Comparison of ENCODE assay signal across 8 cellular contexts in genomic region chr9:108142504-108143201, GRCh38.
DNase-seq lines count a peak whose midpoint lies in the region; ATAC-seq and TF ChIP-seq lines count a peak whose summit lies in the region.

No MANE protein-coding gene starts in this region.

- in situ Hi-C loops in astrocyte of the spinal cord (cut with HindIII; ENCODE audit: low sequenced_read_pairs) = no loop called here

- DNase-seq in astrocyte of the spinal cord (ENCODE audit: low read depth, low spot score) (peak; percentile 90), left ventricle myocardium superior (peak; percentile 87), prostate gland (ENCODE audit: low spot score) (peak; percentile 95), HPDE6-E6E7 (ENCODE audit: extremely low spot score) (no peak)
- DNase-seq in effector CD4-positive, alpha-beta T cell = no peak

- H3K4me1 ChIP-seq in prostate gland (replicated peaks) = peaks cover 10% of the 10 kb centered on the region

- no peak for TF ChIP-seq POLR2A in prostate gland (IDR thresholded peaks at IDR 0.05)

- H3K4me3 ChIP-seq in astrocyte of the spinal cord (ENCODE audit: low read depth, low read length) (no peak overlapping the region), prostate gland (no peak overlapping the region)

- no peaks in the 10 kb centered on the region for H3K9me3 ChIP-seq in prostate gland

- peak; percentile 99 for ATAC-seq in left ventricle myocardium superior
- ATAC-seq in HG02623 (IDR thresholded peaks at IDR 0.05; ENCODE audit: unreplicated experiment) = no peak
- no peak for ATAC-seq in GM19467 (IDR thresholded peaks at IDR 0.05; ENCODE audit: unreplicated experiment)

- TF ChIP-seq CTCF in C4-2B (conservative IDR thresholded peaks at IDR 0.05) (no peak), astrocyte of the spinal cord (IDR thresholded peaks at IDR 0.05; ENCODE audit: low read depth, low read length) (peak; percentile 18), prostate gland (IDR thresholded peaks at IDR 0.05) (peak in 2 of 4 experiments; percentile 15 to 28)

- H3K27ac ChIP-seq in C4-2B = peak overlapping the region; percentile 27
- H3K27ac ChIP-seq in prostate gland = peak overlapping the region; percentile 54 to 63

- no peaks in the 10 kb centered on the region for H3K27me3 ChIP-seq in prostate gland (replicated peaks; ENCODE audit: insufficient read depth)

- intact Hi-C loops in left ventricle myocardium superior (cut with micrococcal nuclease) (no loop called here), prostate gland (cut with DNase I) (loop anchor here (5.0 to 10.0 kb wide), 4 partner anchors 85 to 655 kb away; partner anchors contain the start of gene KLF4)

- 5% methylated on average over 10 of the region's 10 CpGs for WGBS in prostate gland

- H3K36me3 ChIP-seq in prostate gland = no peaks in the 10 kb centered on the region

Comparison
In these comparisons a context has a peak if more than half of its experiments do, and no peak if none do; other contexts are left out.
1. DNase-seq: peak in astrocyte of the spinal cord (single experiment), left ventricle myocardium superior (single experiment) and prostate gland (single experiment); none in HPDE6-E6E7 (single experiment) and effector CD4-positive, alpha-beta T cell (single experiment).